Comparison of ENCODE assay signal across 8 cellular contexts in the genomic region with DNA sequence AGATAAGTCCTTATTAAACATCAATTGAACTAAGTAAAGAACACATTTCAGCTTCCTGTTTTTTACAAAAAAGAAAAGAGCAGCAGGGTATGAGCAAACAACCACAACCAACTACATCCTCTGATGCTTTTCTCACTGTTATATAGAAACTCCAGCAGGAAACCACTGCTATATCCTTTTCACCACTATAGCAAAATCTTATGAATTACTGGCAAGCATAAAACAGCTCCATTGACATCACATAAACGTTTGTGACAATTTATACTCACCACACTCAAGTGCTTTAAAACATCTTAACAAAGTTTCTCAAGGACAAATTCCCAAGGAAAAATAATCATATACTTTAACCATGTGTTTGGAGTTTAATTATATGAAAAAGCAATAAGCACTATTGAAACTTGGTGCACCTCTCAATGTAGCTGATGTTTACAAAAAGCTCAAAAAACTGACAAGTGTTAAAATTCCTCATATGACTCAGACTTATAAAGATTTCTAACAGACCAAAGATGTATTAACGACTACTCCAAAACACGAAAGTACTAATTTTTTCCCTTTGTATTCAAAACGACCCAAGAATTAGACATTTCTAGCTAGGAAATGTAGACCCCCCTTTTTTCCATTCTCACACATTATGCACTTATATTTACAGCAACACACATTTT. TPM values are rescaled to one million over a fixed set of nuclear protein-coding genes. Genes with fewer than 3 reads are reported as not detected.
DNase-seq lines count a peak whose midpoint lies in the region; ATAC-seq and TF ChIP-seq lines count a peak whose summit lies in the region.
"Had no signal": no experiment of that assay in that cellular context is flagged by ENCODE, and none has a peak within 500 bp of the region (broad histone marks: within the 10 kb centered on the region; RNA-seq: fewer than 3 reads in every experiment).

No MANE protein-coding gene starts in this region.

- H3K4me3 ChIP-seq in HEK293 (ENCODE audit: low read depth, low read length) (no peak overlapping the region), mesenchymal stem cell (ENCODE audit: insufficient read depth in 1 of 2, low read depth in 1 of 2, low read length in 2 of 2) (no peak overlapping the region), tibial artery (no peak overlapping the region)

- ATAC-seq in GM18868 (IDR thresholded peaks at IDR 0.05; ENCODE audit: unreplicated experiment): peak; percentile 73

- H3K4me2 ChIP-seq in mesenchymal stem cell (ENCODE audit: low read length, poor library complexity, severe bottlenecking): no peak overlapping the region

- no peak overlapping the region for H3K14ac ChIP-seq in mesenchymal stem cell (ENCODE audit: low read length in 2 of 2)

- POLR2A ChIA-PET in HEK293 (lab: Yijun Ruan, JAX): no interaction called here

- CTCF ChIA-PET in HEK293 (lab: Yijun Ruan, JAX): interaction anchor here (0.7 kb wide), 1 partner anchor 1558 kb away, joined by 3 read pairs; no protein-coding TSS in a partner anchor

- peak; percentile 17 for DNase-seq in NCI-H146 (lab: John Stamatoyannopoulos, UW)
- DNase-seq in mesenchymal stem cell: peak; percentile 33
- DNase-seq in NCI-H2171 (lab: John Stamatoyannopoulos, UW): no peak
- DNase-seq in NCI-H226: no peak
- no peak for DNase-seq in tibial artery
- DNase-seq: NCI-H2107 had no signal

- no peak overlapping the region for H3K27ac ChIP-seq in HEK293 (ENCODE audit: extremely low read depth, low read depth, low read length)
- no peak overlapping the region for H3K27ac ChIP-seq in mesenchymal stem cell (ENCODE audit: low read length, poor library complexity, severe bottlenecking)
- H3K27ac ChIP-seq in tibial artery: no peak overlapping the region

- H2AK5ac ChIP-seq in mesenchymal stem cell (ENCODE audit: low read length, severe bottlenecking): no peak overlapping the region

- H3K18ac ChIP-seq in mesenchymal stem cell (ENCODE audit: low read depth in 1 of 2, low read length in 2 of 2): no peak overlapping the region

- no peak overlapping the region for H2AFZ ChIP-seq in mesenchymal stem cell (ENCODE audit: low read depth, low read length)

- H2BK12ac ChIP-seq in mesenchymal stem cell (ENCODE audit: low read length in 2 of 2): no peak overlapping the region

- H3K27me3 ChIP-seq in mesenchymal stem cell (ENCODE audit: control insufficient read depth in 1 of 2, insufficient read depth in 1 of 2, low read length in 2 of 2) (peaks cover 0 to 36% of the 10 kb centered on the region in 2 experiments), tibial artery (no peaks in the 10 kb centered on the region)

- intact Hi-C loops in tibial artery (cut with DNase I; ENCODE audit: low total_unique reads): no loop called here

- 69% methylated on average over 4 of the region's 4 CpGs for WGBS in mesenchymal stem cell

- no peaks in the 10 kb centered on the region for H3K79me1 ChIP-seq in mesenchymal stem cell (replicated peaks; ENCODE audit: low read length, poor library complexity, severe bottlenecking)

- TF ChIP-seq CTCF in HEK293 (tag by site-specific recombination; IDR thresholded peaks at IDR 0.05) (no peak), tibial artery (IDR thresholded peaks at IDR 0.05) (no peak)

- H3K4ac ChIP-seq in mesenchymal stem cell (ENCODE audit: low read depth in 1 of 2, low read length in 2 of 2): no peak overlapping the region

- no peak overlapping the region for H3K23ac ChIP-seq in mesenchymal stem cell (ENCODE audit: low read length in 2 of 2)

- H4K8ac ChIP-seq in mesenchymal stem cell (ENCODE audit: low read length): no peak overlapping the region

- no peak overlapping the region for H4K91ac ChIP-seq in mesenchymal stem cell (ENCODE audit: low read length)

- H3K4me1 ChIP-seq in HEK293 (ENCODE audit: control insufficient read depth, insufficient read depth, low read length) (peaks cover 5% of the 10 kb centered on the region; the same call in 1 of the 2 replicates), mesenchymal stem cell (ENCODE audit: control insufficient read depth, insufficient read depth, low read depth, low read length) (no peaks in the 10 kb centered on the region), tibial artery (peaks cover 0 to 5% (median 0%) of the 10 kb centered on the region in 4 donors)

- H3K9me3 ChIP-seq in HEK293 (ENCODE audit: control insufficient read depth, insufficient read depth, low read depth, low read length) (no peaks in the 10 kb centered on the region), mesenchymal stem cell (ENCODE audit: control insufficient read depth, low read length) (no peaks in the 10 kb centered on the region), tibial artery (no peaks in the 10 kb centered on the region)

- no peak overlapping the region for H2BK120ac ChIP-seq in mesenchymal stem cell (ENCODE audit: low read depth, low read length)

- H3K36me3 ChIP-seq in HEK293 (ENCODE audit: control insufficient read depth in 2 of 2, insufficient read depth in 1 of 2, low read length in 2 of 2) (no peaks in the 10 kb centered on the region), mesenchymal stem cell (ENCODE audit: control insufficient read depth in 1 of 2, insufficient read depth in 2 of 2, low read depth in 1 of 2, low read length in 2 of 2) (no peaks in the 10 kb centered on the region), tibial artery (no peaks in the 10 kb centered on the region)

- no peak overlapping the region for H3K9ac ChIP-seq in mesenchymal stem cell (ENCODE audit: low read length)

- H2BK15ac ChIP-seq in mesenchymal stem cell (ENCODE audit: low read depth, poor library complexity, severe bottlenecking): no peak overlapping the region

- no peak overlapping the region for H2BK5ac ChIP-seq in mesenchymal stem cell (ENCODE audit: low read depth, low read length, poor library complexity, severe bottlenecking)

TF ChIP-seq in HEK293, 187 proteins besides CTCF, POLR2A, EP300 and RAD21:
- TF ChIP-seq ZNF391 (tag by site-specific recombination; IDR thresholded peaks at IDR 0.05; ENCODE audit: borderline replicate concordance, low read depth): no peak
- TF ChIP-seq ZNF560 (tag by site-specific recombination; IDR thresholded peaks at IDR 0.05; ENCODE audit: borderline replicate concordance): no peak
- no peak for TF ChIP-seq SP2 (tag by site-specific recombination; IDR thresholded peaks at IDR 0.05)
- no peak for TF ChIP-seq ZBTB8A (tag by site-specific recombination; IDR thresholded peaks at IDR 0.05)
- TF ChIP-seq FEZF1 (tag by site-specific recombination; IDR thresholded peaks at IDR 0.05): peak; percentile 27; the same call in 1 of the 2 replicates
- TF ChIP-seq, protein P1, sequence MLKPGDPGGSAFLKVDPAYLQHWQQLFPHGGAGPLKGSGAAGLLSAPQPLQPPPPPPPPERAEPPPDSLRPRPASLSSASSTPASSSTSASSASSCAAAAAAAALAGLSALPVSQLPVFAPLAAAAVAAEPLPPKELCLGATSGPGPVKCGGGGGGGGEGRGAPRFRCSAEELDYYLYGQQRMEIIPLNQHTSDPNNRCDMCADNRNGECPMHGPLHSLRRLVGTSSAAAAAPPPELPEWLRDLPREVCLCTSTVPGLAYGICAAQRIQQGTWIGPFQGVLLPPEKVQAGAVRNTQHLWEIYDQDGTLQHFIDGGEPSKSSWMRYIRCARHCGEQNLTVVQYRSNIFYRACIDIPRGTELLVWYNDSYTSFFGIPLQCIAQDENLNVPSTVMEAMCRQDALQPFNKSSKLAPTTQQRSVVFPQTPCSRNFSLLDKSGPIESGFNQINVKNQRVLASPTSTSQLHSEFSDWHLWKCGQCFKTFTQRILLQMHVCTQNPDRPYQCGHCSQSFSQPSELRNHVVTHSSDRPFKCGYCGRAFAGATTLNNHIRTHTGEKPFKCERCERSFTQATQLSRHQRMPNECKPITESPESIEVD (tag by site-specific recombination; IDR thresholded peaks at IDR 0.05): peak; percentile 66
TF ChIP-seq in HEK293: peak in this region for 2.

RNA-seq across cellular contexts. Expression of a gene that starts 12.9 kb away (rescaled TPM):
- polyA plus RNA-seq in mesenchymal stem cell (2013, experiment 1 of 2): 1.5 TPM
- 1.5 TPM for polyA plus RNA-seq in mesenchymal stem cell (2013, experiment 2 of 2)

Comparison
In these comparisons a context has a peak if more than half of its experiments do, and no peak if none do; other contexts are left out.
1. DNase-seq: peak in NCI-H146 (single experiment) and mesenchymal stem cell (single experiment); none in NCI-H2171 (single experiment), NCI-H226 (single experiment) and tibial artery (0 of 2).